ENCODE assay signal across 15 cellular contexts in genomic region chr15:72671531-72671930, GRCh38. TPM values are rescaled to one million over a fixed set of nuclear protein-coding genes. Genes with fewer than 3 reads are reported as not detected.
DNase-seq lines count a peak whose midpoint lies in the region; ATAC-seq and TF ChIP-seq lines count a peak whose summit lies in the region.
"Had no signal": no experiment of that assay in that cellular context is flagged by ENCODE, and none has a peak within 500 bp of the region (broad histone marks: within the 10 kb centered on the region; RNA-seq: fewer than 3 reads in every experiment).

No MANE protein-coding gene starts in this region.

- no peaks in the 10 kb centered on the region for H3K79me2 ChIP-seq in GM23338 (replicated peaks; ENCODE audit: insufficient read depth)
- no peaks in the 10 kb centered on the region for H3K79me2 ChIP-seq in smooth muscle cell (ENCODE audit: low read depth)

- H3K4me3 ChIP-seq in GM23338, result peak overlapping the region; percentile 48
- peak overlapping the region; percentile 38; the same call in 1 of the 2 replicates for H3K4me3 ChIP-seq in HUES64 (ENCODE audit: low read length)
- no peak overlapping the region for H3K4me3 ChIP-seq in smooth muscle cell
- no peak overlapping the region for H3K4me3 ChIP-seq in aorta (ENCODE audit: low read length in 2 of 2)

- DNase-seq in GM23338 (ENCODE audit: low spot score) (peak; percentile 10), foreskin melanocyte (peak; percentile 26), smooth muscle cell (lab: John Stamatoyannopoulos, UW; ENCODE audit: unreplicated experiment) (no peak), aorta (no peak), NCI-H1092 (lab: John Stamatoyannopoulos, UW) (no peak)
- no peak for DNase-seq in T-helper 2 cell treated with Interferon-gamma antibody and Interleukin-4, amounts not matched to agents 5 μg/mL and 100 μg/mL, for 36 hours (ENCODE audit: low spot score)
- DNase-seq: DMS79 treated with DMSO at 0.1 percent for 48 hours, GOT3, NCI-H1436 treated with DMSO at 0.1 percent for 48 hours, NCI-H2029 had no signal

- WGBS in HUES64, result 9% methylated on average over 3 of the region's 3 CpGs
- 18% methylated on average over 3 of the region's 3 CpGs for WGBS in smooth muscle cell (ENCODE audit: low lambda C conversion rate)
- 16 to 22% methylated on average over 3 of the region's 3 CpGs for WGBS in aorta, 2 donors

- H3K9me3 Mint-ChIP-seq in GM23338, result no peaks in the 10 kb centered on the region
- no peaks in the 10 kb centered on the region for H3K9me3 Mint-ChIP-seq in T-helper 2 cell treated with Interferon-gamma antibody and Interleukin-4, amounts not matched to agents 5 μg/mL and 100 μg/mL, for 36 hours
- H3K9me3 Mint-ChIP-seq: CD14-positive monocyte had no signal

- H3K9me2 ChIP-seq in GM23338 (ENCODE audit: insufficient read depth), result no peaks in the 10 kb centered on the region

- H3K9ac ChIP-seq in HUES64 (ENCODE audit: low read depth, low read length), result no peak overlapping the region
- H3K9ac ChIP-seq in smooth muscle cell (ENCODE audit: low read depth), result no peak overlapping the region

- H3K27me3 Mint-ChIP-seq in GM23338 (ENCODE audit: insufficient read depth, low read depth, poor library complexity), result no peaks in the 10 kb centered on the region
- H3K27me3 Mint-ChIP-seq in T-helper 2 cell treated with Interferon-gamma antibody and Interleukin-4, amounts not matched to agents 5 μg/mL and 100 μg/mL, for 36 hours (ENCODE audit: low read depth), result peaks cover 16% of the 10 kb centered on the region

- peak overlapping the region; percentile 68 for H3K4me3 Mint-ChIP-seq in GM23338
- no peak overlapping the region for H3K4me3 Mint-ChIP-seq in T-helper 2 cell treated with Interferon-gamma antibody and Interleukin-4, amounts not matched to agents 5 μg/mL and 100 μg/mL, for 36 hours

- peaks cover 18% of the 10 kb centered on the region; the same call in 2 of the 3 replicates for H3K4me1 Mint-ChIP-seq in GM23338
- peaks cover 4% of the 10 kb centered on the region for H3K4me1 Mint-ChIP-seq in T-helper 2 cell treated with Interferon-gamma antibody and Interleukin-4, amounts not matched to agents 5 μg/mL and 100 μg/mL, for 36 hours (ENCODE audit: low read depth)

- H3F3A ChIP-seq in GM23338 (replicated peaks; ENCODE audit: low read depth) (no peaks in the 10 kb centered on the region; the same call in 1 of the 2 replicates), smooth muscle cell (ENCODE audit: low read depth) (no peaks in the 10 kb centered on the region)

- H3K27ac ChIP-seq in GM23338 (ENCODE audit: low read depth) (peak overlapping the region; percentile 23; the same call in 1 of the 2 replicates), HUES64 (ENCODE audit: low read depth, low read length) (peak overlapping the region; percentile 53; the same call in 1 of the 2 replicates), smooth muscle cell (ENCODE audit: low read depth) (no peak overlapping the region), aorta (ENCODE audit: low read depth in 1 of 2, low read length in 2 of 2) (no peak overlapping the region)
- H3K27ac ChIP-seq: SJCRH30 had no signal

- H4K20me1 ChIP-seq in GM23338 (replicated peaks; ENCODE audit: insufficient read depth) (no peaks in the 10 kb centered on the region), smooth muscle cell (ENCODE audit: low read depth) (no peaks in the 10 kb centered on the region)

- H3K27me3 ChIP-seq in GM23338 (ENCODE audit: insufficient read depth), result no peaks in the 10 kb centered on the region
- no peaks in the 10 kb centered on the region for H3K27me3 ChIP-seq in HUES64 (ENCODE audit: insufficient read depth, low read length)
- peaks cover 4% of the 10 kb centered on the region for H3K27me3 ChIP-seq in smooth muscle cell (ENCODE audit: low read depth)
- no peaks in the 10 kb centered on the region for H3K27me3 ChIP-seq in aorta (ENCODE audit: control insufficient read depth in 1 of 2, insufficient read depth in 2 of 2, low read length in 1 of 2)

- H3K9me3 ChIP-seq in HUES64 (ENCODE audit: insufficient read depth, low read depth, low read length) (no peaks in the 10 kb centered on the region), smooth muscle cell (replicated peaks; ENCODE audit: low read depth) (no peaks in the 10 kb centered on the region), aorta (ENCODE audit: control insufficient read depth, low read length) (no peaks in the 10 kb centered on the region)
- H3K9me3 ChIP-seq: SJCRH30 had no signal

- no peaks in the 10 kb centered on the region for H3K36me3 ChIP-seq in GM23338 (ENCODE audit: insufficient read depth)
- H3K36me3 ChIP-seq in HUES64 (ENCODE audit: insufficient read depth, low read length), result no peaks in the 10 kb centered on the region
- H3K36me3 ChIP-seq in smooth muscle cell (ENCODE audit: low read depth), result no peaks in the 10 kb centered on the region
- H3K36me3 ChIP-seq in aorta (ENCODE audit: control insufficient read depth in 1 of 2, insufficient read depth in 2 of 2, low read length in 1 of 2), result no peaks in the 10 kb centered on the region
- H3K36me3 ChIP-seq: SJCRH30 had no signal

- H3K36me3 Mint-ChIP-seq in GM23338 (ENCODE audit: low read depth), result no peaks in the 10 kb centered on the region
- H3K36me3 Mint-ChIP-seq in T-helper 2 cell treated with Interferon-gamma antibody and Interleukin-4, amounts not matched to agents 5 μg/mL and 100 μg/mL, for 36 hours (ENCODE audit: low read depth), result no peaks in the 10 kb centered on the region
- H3K36me3 Mint-ChIP-seq: CD14-positive monocyte had no signal

- ATAC-seq in GM23338 (peak; percentile 49), aorta (ENCODE audit: low FRiP score) (no peak)

- H2AFZ ChIP-seq in GM23338 (no peak overlapping the region), smooth muscle cell (ENCODE audit: low read depth) (no peak overlapping the region)

- intact Hi-C loops in aorta (cut with DNase I), result loop anchor here in 1 of 2 donors (10.0 kb wide), 1 partner anchor 67 kb away; no protein-coding TSS in a partner anchor

- peak overlapping the region; percentile 73 for H3K4me2 ChIP-seq in GM23338
- peak overlapping the region; percentile 83 for H3K4me2 ChIP-seq in smooth muscle cell

- TF ChIP-seq CTCF in GM23338 (conservative IDR thresholded peaks at IDR 0.05; ENCODE audit: low read depth in 2 of 2), result no peak
- no peak for TF ChIP-seq CTCF in smooth muscle cell (IDR thresholded peaks at IDR 0.05; ENCODE audit: borderline replicate concordance, insufficient read depth, poor library complexity, severe bottlenecking)

- H3K4me1 ChIP-seq in GM23338 (ENCODE audit: insufficient read depth), result peaks cover 14% of the 10 kb centered on the region
- peaks cover 11% of the 10 kb centered on the region for H3K4me1 ChIP-seq in HUES64 (ENCODE audit: insufficient read depth, low read length)
- H3K4me1 ChIP-seq in smooth muscle cell (ENCODE audit: low read depth), result no peaks in the 10 kb centered on the region
- H3K4me1 ChIP-seq in aorta (ENCODE audit: control insufficient read depth in 1 of 2, insufficient read depth in 2 of 2, low read length in 2 of 2), result no peaks in the 10 kb centered on the region
- H3K4me1 ChIP-seq: SJCRH30 had no signal

- peak overlapping the region; percentile 58 for H3K27ac Mint-ChIP-seq in GM23338
- H3K27ac Mint-ChIP-seq in T-helper 2 cell treated with Interferon-gamma antibody and Interleukin-4, amounts not matched to agents 5 μg/mL and 100 μg/mL, for 36 hours, result no peak overlapping the region
- H3K27ac Mint-ChIP-seq: T-helper 17 cell had no signal

TF ChIP-seq in GM23338, 12 proteins besides CTCF, POLR2A, EP300 and RAD21 (continues in another document):
- no peak for TF ChIP-seq ETS1 (IDR thresholded peaks at IDR 0.05)

RNA-seq across cellular contexts. Expression of gene HIGD2B, which starts 14.5 kb away (rescaled TPM):
- total RNA-seq in GM23338 (2014; rRNA removed; shearing (Covaris generic)), result not detected in 2 replicates
- 0.45 TPM in 1 of 2 replicates, not detected in the other for polyA plus RNA-seq in GM23338 (2016; fragmentation: Nextera tagmentation; extraction: Ambion mirVana)
- polyA plus RNA-seq in HUES64 (2013, experiment 1 of 2), result not detected
- not detected for polyA plus RNA-seq in HUES64 (2013, experiment 2 of 2)
- total RNA-seq in smooth muscle cell, result not detected in 2 replicates
- 0.37 TPM in 1 of 2 replicates, not detected in the other for polyA plus RNA-seq in smooth muscle cell
- not detected for total RNA-seq in aorta
- polyA plus RNA-seq in aorta, result not detected
- total RNA-seq: G401, SJCRH30 had no signal
- polyA plus RNA-seq: CD14-positive monocyte had no signal

RNA-seq across cellular contexts. Expression of gene BBS4, which starts 14.5 kb away (rescaled TPM):
- total RNA-seq in GM23338 (2014; rRNA removed; shearing (Covaris generic)), result 21.2 and 40.8 TPM in 2 replicates
- polyA plus RNA-seq in GM23338 (2016; fragmentation: Nextera tagmentation; extraction: Ambion mirVana), result 18.1 and 22.2 TPM in 2 replicates
- 28.7 TPM for polyA plus RNA-seq in HUES64 (2013, experiment 1 of 2)
- 31.1 TPM for polyA plus RNA-seq in HUES64 (2013, experiment 2 of 2)
- total RNA-seq in smooth muscle cell, result 26.4 and 88.2 TPM in 2 replicates
- 23.0 and 31.2 TPM in 2 replicates for polyA plus RNA-seq in smooth muscle cell
- total RNA-seq in aorta, result 10 to 100 TPM; 16.5 to 26.6 TPM
- polyA plus RNA-seq in aorta, result 10 to 100 TPM in 1 of 2 donors, 1 to 10 TPM in 1; 5.8 to 61.4 TPM

RNA-seq across cellular contexts. Expression of gene GOLGA6B, which starts 17.0 kb away (rescaled TPM):
- not detected in 2 replicates for total RNA-seq in GM23338 (2014; rRNA removed; shearing (Covaris generic))
- polyA plus RNA-seq in GM23338 (2016; fragmentation: Nextera tagmentation; extraction: Ambion mirVana) (0.65 TPM in 1 of 2 replicates, not detected in the other), smooth muscle cell (not detected in 2 replicates), aorta (not detected)
- 0.10 TPM for polyA plus RNA-seq in HUES64 (2013, experiment 1 of 2)
- 0.32 TPM for polyA plus RNA-seq in HUES64 (2013, experiment 2 of 2)
- total RNA-seq in smooth muscle cell (not detected in 2 replicates), aorta (not detected)
- total RNA-seq: G401, SJCRH30 had no signal
- polyA plus RNA-seq: CD14-positive monocyte had no signal

Comparison
In these comparisons a context has a peak if more than half of its experiments do, and no peak if none do; other contexts are left out.
1. DNase-seq: peak in GM23338 (single experiment) and foreskin melanocyte (single experiment); none in smooth muscle cell (single experiment), aorta (0 of 2), NCI-H1092 (single experiment) and T-helper 2 cell treated with Interferon-gamma antibody and Interleukin-4, amounts not matched to agents 5 μg/mL and 100 μg/mL, for 36 hours (single experiment).
2. H3K27ac ChIP-seq: peak in GM23338 (single experiment) and HUES64 (single experiment); none in smooth muscle cell (single experiment) and aorta (0 of 2).
3. H3K4me3 ChIP-seq: peak in GM23338 (single experiment) and HUES64 (single experiment); none in smooth muscle cell (single experiment) and aorta (0 of 2).